Comparison of ENCODE assay signal across 1 cellular context in genomic region chr10:50653142-50653541, GRCh38.
TF ChIP-seq lines count a peak whose summit lies in the region.

No MANE protein-coding gene starts in this region.

TF ChIP-seq in GM12878, 131 proteins besides CTCF, POLR2A, EP300 and RAD21 (continued from another document):
- TF ChIP-seq TARDBP (IDR thresholded peaks at IDR 0.05; ENCODE audit: borderline replicate concordance): no peak
